In the genomic region with DNA sequence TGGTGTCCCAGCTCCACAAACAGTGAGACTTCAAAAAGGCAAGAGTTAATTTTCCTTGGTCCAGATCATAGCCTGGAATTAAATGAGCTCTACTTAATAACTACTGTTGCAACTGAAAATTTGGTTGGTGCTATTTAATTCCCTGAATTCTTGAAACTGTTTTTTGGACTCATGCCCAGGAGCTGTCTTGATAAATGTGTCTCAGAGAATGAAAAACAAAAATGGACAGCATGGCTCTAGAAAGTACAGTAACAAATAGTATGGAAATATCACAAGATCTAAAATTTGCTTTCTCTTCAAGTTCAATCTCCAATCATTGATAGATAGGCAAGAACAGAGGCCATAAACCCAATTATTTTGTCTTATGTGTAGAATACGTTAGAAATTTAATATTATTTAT, we compare ENCODE assay signal across 15 cellular contexts. TPM values are rescaled to one million over a fixed set of nuclear protein-coding genes. Genes with fewer than 3 reads are reported as not detected.
DNase-seq lines count a peak whose midpoint lies in the region; ATAC-seq and TF ChIP-seq lines count a peak whose summit lies in the region.
"Had no signal": no experiment of that assay in that cellular context is flagged by ENCODE, and none has a peak within 500 bp of the region (broad histone marks: within the 10 kb centered on the region; RNA-seq: fewer than 3 reads in every experiment).

No MANE protein-coding gene starts in this region.

- peaks cover 2% of the 10 kb centered on the region; the same call in 1 of the 2 replicates for H3K4me1 ChIP-seq in PC-9 (replicated peaks; ENCODE audit: insufficient read depth)

- no peaks in the 10 kb centered on the region for H3K4me1 Mint-ChIP-seq in immature natural killer cell

- CTCF ChIA-PET in PC-9 (lab: Charles Lee), result interaction anchor here (0.7 kb wide), 1 partner anchor 154 kb away, joined by 3 read pairs; no protein-coding TSS in a partner anchor

- intact Hi-C loops in PC-9 (cut with micrococcal nuclease; ENCODE audit: unreplicated experiment), result no loop called here

- ATAC-seq in activated CD4-positive, CD25-positive, alpha-beta regulatory T cell treated with anti-CD3 and anti-CD28 coated beads, Interleukin-2, amount 50 U/mL, for 24 hours, result no peak

- no peaks in the 10 kb centered on the region for H4K20me1 ChIP-seq in PC-9 (ENCODE audit: insufficient read depth)

- TF ChIP-seq CTCF in PC-9 (conservative IDR thresholded peaks at IDR 0.05), result no peak

- no peaks in the 10 kb centered on the region for H3K36me3 ChIP-seq in PC-9 (ENCODE audit: low read depth)

- DNase-seq in A172 (ENCODE audit: low spot score), result peak; percentile 45
- peak; percentile 29 for DNase-seq in HS-27A (ENCODE audit: low read depth)
- DNase-seq in astrocyte of the hippocampus (ENCODE audit: low read depth, low spot score), result peak; percentile 86
- DNase-seq in glomerular visceral epithelial cell (ENCODE audit: extremely low spot score), result peak; percentile 3
- DNase-seq in activated CD4-positive, CD25-positive, alpha-beta regulatory T cell treated with anti-CD3 and anti-CD28 coated beads, Interleukin-2, amount 50 U/mL, for 72 hours, result no peak
- no peak for DNase-seq in PC-9
- no peak for DNase-seq in immature natural killer cell
- DNase-seq: activated naive CD4-positive, alpha-beta T cell; caudate nucleus; mammary epithelial cell; NCI-H2081 had no signal

- peaks cover 3 to 12% (median 8%) of the 10 kb centered on the region in 3 donors for H3K27me3 Mint-ChIP-seq in immature natural killer cell (ENCODE audit: low read depth in 3 of 3)

- H3K9me3 ChIP-seq in PC-9 (ENCODE audit: insufficient read depth, low read depth), result peaks cover 15% of the 10 kb centered on the region; the same call in 1 of the 2 replicates

- no TSS peak for BruUV-seq in PC-9 (replicated peaks; lab: Mats Ljungman, UMichigan)

- H3K9me3 Mint-ChIP-seq in immature natural killer cell, result peaks cover 0 to 6% (median 0%) of the 10 kb centered on the region in 6 donors

- H3K79me2 ChIP-seq in PC-9 (ENCODE audit: low read depth), result no peaks in the 10 kb centered on the region

- POLR2A ChIA-PET in PC-9 (lab: Charles Lee; ENCODE audit: unreplicated experiment), result no interaction called here

- H3K27ac Mint-ChIP-seq in immature natural killer cell, result no peak overlapping the region

- no peak overlapping the region for H3K4me3 Mint-ChIP-seq in immature natural killer cell

- no peaks in the 10 kb centered on the region for H3K36me3 Mint-ChIP-seq in immature natural killer cell

- H3K4me2 ChIP-seq in PC-9, result no peak overlapping the region
- H3K4me2 ChIP-seq: smooth muscle cell had no signal

- no peak overlapping the region for H3K4me3 ChIP-seq in PC-9
- H3K4me3 ChIP-seq: smooth muscle cell had no signal

- no peaks in the 10 kb centered on the region for H3K9me2 ChIP-seq in PC-9 (ENCODE audit: insufficient read depth)

- H2AFZ ChIP-seq in PC-9, result no peak overlapping the region

- H3F3A ChIP-seq in PC-9 (ENCODE audit: insufficient read depth, low read depth), result no peaks in the 10 kb centered on the region

- H3K27me3 ChIP-seq in PC-9 (ENCODE audit: insufficient read depth, low read depth), result no peaks in the 10 kb centered on the region

- no peak overlapping the region for H3K27ac ChIP-seq in PC-9
- H3K27ac ChIP-seq: epithelial cell of prostate, HL-60 had no signal

RNA-seq across cellular contexts. Expression of gene CCDC71L, which starts 42.5 kb away (rescaled TPM):
- 20.6 TPM in 2 replicates for total RNA-seq in A172 (2014; rRNA removed; shearing (Covaris generic))
- total RNA-seq in PC-9 (2021), result 18.4 and 27.5 TPM in 2 replicates
- polyA plus RNA-seq in immature natural killer cell, result 1 to 10 TPM; 2.0 to 5.4 (median 4.6) TPM

Comparison
In these comparisons a context has a peak if more than half of its experiments do, and no peak if none do; other contexts are left out.
1. DNase-seq: peak in A172 (single experiment), HS-27A (single experiment), astrocyte of the hippocampus (single experiment) and glomerular visceral epithelial cell (single experiment); none in activated CD4-positive, CD25-positive, alpha-beta regulatory T cell treated with anti-CD3 and anti-CD28 coated beads, Interleukin-2, amount 50 U/mL, for 72 hours (single experiment), PC-9 (0 of 2) and immature natural killer cell (0 of 3).